ENCODE assay signal across 18 cellular contexts in the genomic region with DNA sequence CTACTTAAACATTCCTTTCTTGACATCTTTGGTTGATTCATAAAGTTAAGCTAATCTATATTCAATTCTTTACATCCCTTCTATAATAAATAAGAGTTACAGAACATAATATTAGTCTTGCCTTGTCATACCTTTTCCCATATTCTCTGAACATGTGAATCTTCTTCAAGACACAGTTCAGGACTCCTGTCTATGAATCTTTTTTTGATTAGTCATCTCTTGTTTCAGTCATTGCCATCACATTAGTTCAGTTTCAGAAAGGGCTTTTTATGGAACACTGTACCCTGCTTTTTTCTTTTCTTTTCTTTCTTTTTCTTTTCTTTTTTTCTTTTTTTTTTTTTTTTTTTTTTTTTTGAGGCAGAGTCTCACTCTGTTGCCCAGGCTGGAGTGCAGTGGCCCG.
DNase-seq lines count a peak whose midpoint lies in the region; ATAC-seq, FAIRE-seq and TF ChIP-seq lines count a peak whose summit lies in the region.
"Had no signal": no experiment of that assay in that cellular context is flagged by ENCODE, and none has a peak within 500 bp of the region (broad histone marks: within the 10 kb centered on the region; RNA-seq: fewer than 3 reads in every experiment).

No MANE protein-coding gene starts in this region.

- intact Hi-C loops in activated CD4-positive, alpha-beta memory T cell treated with anti-CD3 and anti-CD28 coated beads for 36 hours (cut with micrococcal nuclease), result no loop called here
- intact Hi-C loops in left ventricle myocardium inferior (cut with micrococcal nuclease), result no loop called here

- FAIRE-seq in GM12892 (lab: Jason Lieb, UNC), result peak; percentile 42

- DNase-seq in activated naive CD4-positive, alpha-beta T cell treated with anti-CD3 and anti-CD28 coated beads, Interleukin-2, amount 50 U/mL, for 72 hours (ENCODE audit: low spot score in 2 of 2), result no peak
- DNase-seq in activated naive CD4-positive, alpha-beta T cell treated with Interleukin-2 at 50 U/mL for 16 hours, result no peak
- DNase-seq in GM12892 (ENCODE audit: insufficient read length), result no peak
- DNase-seq in T-cell, result no peak
- no peak for DNase-seq in immature natural killer cell
- no peak for DNase-seq in left lobe of liver (ENCODE audit: low spot score)
- DNase-seq in activated CD4-positive, alpha-beta memory T cell treated with anti-CD3 and anti-CD28 coated beads for 36 hours, result no peak
- DNase-seq in left ventricle myocardium inferior, result no peak
- DNase-seq: 8988T, Caco-2, DMS153, DMS79, GDM1, GOT3, H7, HFFc6 had no signal

- no peaks in the 10 kb centered on the region for H3K27me3 Mint-ChIP-seq in T-cell
- peaks cover 0 to 7% (median 5%) of the 10 kb centered on the region in 3 donors for H3K27me3 Mint-ChIP-seq in immature natural killer cell (ENCODE audit: low read depth in 3 of 3)
- no peaks in the 10 kb centered on the region for H3K27me3 Mint-ChIP-seq in activated CD4-positive, alpha-beta memory T cell treated with anti-CD3 and anti-CD28 coated beads for 36 hours

- no peaks in the 10 kb centered on the region for H3K36me3 ChIP-seq in left ventricle myocardium inferior

- H3K4me3 Mint-ChIP-seq in T-cell, result no peak overlapping the region
- peak overlapping the region in 1 of 5 donors; percentile 22 for H3K4me3 Mint-ChIP-seq in immature natural killer cell
- no peak overlapping the region for H3K4me3 Mint-ChIP-seq in activated CD4-positive, alpha-beta memory T cell treated with anti-CD3 and anti-CD28 coated beads for 36 hours
- H3K4me3 Mint-ChIP-seq: HFFc6 had no signal

- CTCF ChIA-PET in T-cell (lab: Charles Lee), result no interaction called here
- CTCF ChIA-PET in activated CD4-positive, alpha-beta memory T cell treated with anti-CD3 and anti-CD28 coated beads for 36 hours (lab: Charles Lee), result interaction anchor here (1.2 kb wide), 1 partner anchor 12 kb away, joined by 3 read pairs; no protein-coding TSS in a partner anchor

- H3K27ac Mint-ChIP-seq in activated naive CD4-positive, alpha-beta T cell treated with anti-CD3 and anti-CD28 coated beads, Interleukin-2, amount 50 U/mL, for 72 hours, result no peak overlapping the region
- peak overlapping the region; percentile 58 to 73 for H3K27ac Mint-ChIP-seq in T-cell
- peak overlapping the region in 4 of 6 donors; percentile 10 to 87 (median 77) for H3K27ac Mint-ChIP-seq in immature natural killer cell
- H3K27ac Mint-ChIP-seq in activated CD4-positive, alpha-beta memory T cell treated with anti-CD3 and anti-CD28 coated beads for 36 hours, result no peak overlapping the region
- H3K27ac Mint-ChIP-seq: HFFc6 had no signal

- TF ChIP-seq CTCF in left ventricle myocardium inferior (IDR thresholded peaks at IDR 0.05; ENCODE audit: borderline replicate concordance), result no peak

- H3K27me3 ChIP-seq in left ventricle myocardium inferior (ENCODE audit: low read depth), result no peaks in the 10 kb centered on the region
- H3K27me3 ChIP-seq: BLaER1 treated with 17β-estradiol and CSF1 and Interleukin-3, amounts not matched to agents 10 nM and 100 nM had no signal

- TF ChIP-seq POLR2A in GM12892 (IDR thresholded peaks at IDR 0.05; ENCODE audit: low read depth, low read length), result no peak

- peak; percentile 26 to 72 for ATAC-seq in activated naive CD4-positive, alpha-beta T cell treated with anti-CD3 and anti-CD28 coated beads, Interleukin-2, amount 50 U/mL, for 72 hours
- ATAC-seq in T-cell (replicated peaks in 1 of 4) (no peak), left lobe of liver (no peak)
- ATAC-seq: HCT116 had no signal

- H3K4me1 Mint-ChIP-seq in T-cell (peaks cover 42 to 49% (median 44%) of the 10 kb centered on the region in 3 donors), immature natural killer cell (peaks cover 50 to 57% of the 10 kb centered on the region in 2 donors)
- peaks cover 46% of the 10 kb centered on the region for H3K4me1 Mint-ChIP-seq in activated CD4-positive, alpha-beta memory T cell treated with anti-CD3 and anti-CD28 coated beads for 36 hours (ENCODE audit: low read depth)

- peaks cover 17 to 39% of the 10 kb centered on the region in 2 donors for H3K36me3 Mint-ChIP-seq in activated naive CD4-positive, alpha-beta T cell treated with anti-CD3 and anti-CD28 coated beads, Interleukin-2, amount 50 U/mL, for 72 hours
- H3K36me3 Mint-ChIP-seq in T-cell, result peaks cover 44% of the 10 kb centered on the region
- peaks cover 20 to 30% (median 26%) of the 10 kb centered on the region in 3 donors for H3K36me3 Mint-ChIP-seq in immature natural killer cell
- H3K36me3 Mint-ChIP-seq in activated CD4-positive, alpha-beta memory T cell treated with anti-CD3 and anti-CD28 coated beads for 36 hours, result peaks cover 22% of the 10 kb centered on the region

- H3K4me3 ChIP-seq in left ventricle myocardium inferior, result no peak overlapping the region
- H3K4me3 ChIP-seq: BLaER1 treated with 17β-estradiol and CSF1 and Interleukin-3, amounts not matched to agents 10 nM and 100 nM had no signal

- H3K27ac ChIP-seq in left ventricle myocardium inferior (replicated peaks), result no peak overlapping the region
- H3K27ac ChIP-seq: BLaER1 treated with 17β-estradiol and CSF1 and Interleukin-3, amounts not matched to agents 10 nM and 100 nM had no signal

- H3K4me1 ChIP-seq in left ventricle myocardium inferior, result no peaks in the 10 kb centered on the region
- H3K4me1 ChIP-seq: Caco-2 had no signal

- peaks cover 12 to 33% of the 10 kb centered on the region in 2 donors for H3K9me3 Mint-ChIP-seq in activated naive CD4-positive, alpha-beta T cell treated with anti-CD3 and anti-CD28 coated beads, Interleukin-2, amount 50 U/mL, for 72 hours
- H3K9me3 Mint-ChIP-seq in T-cell (peaks cover 5 to 18% (median 6%) of the 10 kb centered on the region in 3 donors), immature natural killer cell (peaks cover 0 to 14% (median 8%) of the 10 kb centered on the region in 6 donors)
- peaks cover 11% of the 10 kb centered on the region for H3K9me3 Mint-ChIP-seq in activated CD4-positive, alpha-beta memory T cell treated with anti-CD3 and anti-CD28 coated beads for 36 hours
- H3K9me3 Mint-ChIP-seq: HFFc6 had no signal

- H3K9me3 ChIP-seq in left ventricle myocardium inferior (replicated peaks), result peaks cover 2% of the 10 kb centered on the region
- H3K9me3 ChIP-seq: Caco-2 had no signal

- POLR2A ChIA-PET in T-cell (lab: Charles Lee), result interaction anchor here in 1 of 2 donors (0.7 kb wide), 1 partner anchor 42 kb away, joined by 5 read pairs; no protein-coding TSS in a partner anchor
- POLR2A ChIA-PET in activated CD4-positive, alpha-beta memory T cell treated with anti-CD3 and anti-CD28 coated beads for 36 hours (lab: Charles Lee), result no interaction called here

Comparison
In these comparisons a context has a peak if more than half of its experiments do, and no peak if none do; other contexts are left out.
1. ATAC-seq: peak in activated naive CD4-positive, alpha-beta T cell treated with anti-CD3 and anti-CD28 coated beads, Interleukin-2, amount 50 U/mL, for 72 hours (2 of 2); none in T-cell (0 of 4) and left lobe of liver (single experiment).
2. H3K27ac Mint-ChIP-seq: peak in T-cell (2 of 2) and immature natural killer cell (4 of 6); none in activated naive CD4-positive, alpha-beta T cell treated with anti-CD3 and anti-CD28 coated beads, Interleukin-2, amount 50 U/mL, for 72 hours (0 of 2) and activated CD4-positive, alpha-beta memory T cell treated with anti-CD3 and anti-CD28 coated beads for 36 hours (single experiment).